Comparison of ENCODE assay signal across 14 cellular contexts in genomic region chr12:95481888-95482287, GRCh38. TPM values are rescaled to one million over a fixed set of nuclear protein-coding genes. Genes with fewer than 3 reads are reported as not detected.
DNase-seq lines count a peak whose midpoint lies in the region; ATAC-seq lines count a peak whose summit lies in the region.
"Had no signal": no experiment of that assay in that cellular context is flagged by ENCODE, and none has a peak within 500 bp of the region (broad histone marks: within the 10 kb centered on the region; RNA-seq: fewer than 3 reads in every experiment).

No MANE protein-coding gene starts in this region.

- H3K27me3 ChIP-seq in CD4-positive, CD25-positive, alpha-beta regulatory T cell (ENCODE audit: control insufficient read depth, insufficient read depth, low read length), result no peaks in the 10 kb centered on the region
- H3K27me3 ChIP-seq in neuronal stem cell (ENCODE audit: control insufficient read depth in 3 of 3, insufficient read depth in 3 of 3, low read depth in 1 of 3, low read length in 3 of 3), result no peaks in the 10 kb centered on the region
- H3K27me3 ChIP-seq: BLaER1 had no signal

- H3K27me3 Mint-ChIP-seq in activated CD8-positive, alpha-beta memory T cell treated with anti-CD3 and anti-CD28 coated beads, Interleukin-2, amount 10 ng/mL, durations not matched to agents 7 days and 5 days, result no peaks in the 10 kb centered on the region
- H3K27me3 Mint-ChIP-seq in CD4-positive, CD25-positive, alpha-beta regulatory T cell, result no peaks in the 10 kb centered on the region
- H3K27me3 Mint-ChIP-seq in activated T-helper 17 cell treated with anti-CD3 and anti-CD28 coated beads, Interleukin-2, amount 50 U/mL, for 72 hours, result no peaks in the 10 kb centered on the region

- no peak overlapping the region for H3K4ac ChIP-seq in neuronal stem cell (ENCODE audit: low read length)

- no peak overlapping the region for H3K18ac ChIP-seq in neuronal stem cell (ENCODE audit: low read length)

- H2BK5ac ChIP-seq in neuronal stem cell (ENCODE audit: low read length), result no peak overlapping the region

- no peak overlapping the region for H2BK15ac ChIP-seq in neuronal stem cell (ENCODE audit: low read length)

- H3K36me3 ChIP-seq in CD4-positive, CD25-positive, alpha-beta regulatory T cell (ENCODE audit: control insufficient read depth, insufficient read depth, low read length), result peaks cover 51% of the 10 kb centered on the region
- peaks cover 12 to 97% of the 10 kb centered on the region in 2 donors for H3K36me3 ChIP-seq in neuronal stem cell (replicated peaks in 1 of 2; ENCODE audit: control insufficient read depth in 2 of 2, insufficient read depth in 2 of 2, low read length in 2 of 2)

- no peak overlapping the region for H2AFZ ChIP-seq in neuronal stem cell (ENCODE audit: low read length)

- no peak for ATAC-seq in activated CD8-positive, alpha-beta memory T cell treated with anti-CD3 and anti-CD28 coated beads, Interleukin-2, amount 10 ng/mL, durations not matched to agents 7 days and 5 days
- no peak for ATAC-seq in CD4-positive, CD25-positive, alpha-beta regulatory T cell (ENCODE audit: low read depth in 2 of 2)
- ATAC-seq in activated T-helper 17 cell treated with anti-CD3 and anti-CD28 coated beads, Interleukin-2, amount 50 U/mL, for 72 hours (replicated peaks), result no peak

- H3K4me1 Mint-ChIP-seq in activated CD8-positive, alpha-beta memory T cell treated with anti-CD3 and anti-CD28 coated beads, Interleukin-2, amount 10 ng/mL, durations not matched to agents 7 days and 5 days, result peaks cover 48% of the 10 kb centered on the region
- peaks cover 26 to 57% (median 49%) of the 10 kb centered on the region in 4 donors for H3K4me1 Mint-ChIP-seq in CD4-positive, CD25-positive, alpha-beta regulatory T cell
- H3K4me1 Mint-ChIP-seq in activated T-helper 17 cell treated with anti-CD3 and anti-CD28 coated beads, Interleukin-2, amount 50 U/mL, for 72 hours, result peaks cover 45% of the 10 kb centered on the region

- H3K14ac ChIP-seq in neuronal stem cell (ENCODE audit: low read length), result no peak overlapping the region

- H3K4me3 ChIP-seq in CD4-positive, CD25-positive, alpha-beta regulatory T cell (ENCODE audit: low read depth, low read length), result no peak overlapping the region
- no peak overlapping the region for H3K4me3 ChIP-seq in neuronal stem cell (ENCODE audit: low read length in 2 of 2)
- H3K4me3 ChIP-seq: BLaER1 had no signal

- no peak overlapping the region for H2BK12ac ChIP-seq in neuronal stem cell (ENCODE audit: low read length)

- no peaks in the 10 kb centered on the region for H3K9me3 ChIP-seq in CD4-positive, CD25-positive, alpha-beta regulatory T cell (ENCODE audit: control insufficient read depth in 2 of 2, low read length in 2 of 2)
- no peaks in the 10 kb centered on the region for H3K9me3 ChIP-seq in neuronal stem cell (replicated peaks in 1 of 2; ENCODE audit: control insufficient read depth in 2 of 2, insufficient read depth in 1 of 2, low read depth in 1 of 2, low read length in 2 of 2)
- H3K9me3 ChIP-seq: BLaER1 had no signal

- no peak overlapping the region for H3K23ac ChIP-seq in neuronal stem cell (ENCODE audit: low read depth, low read length, poor library complexity)

- H2BK120ac ChIP-seq in neuronal stem cell (ENCODE audit: low read depth, low read length), result no peak overlapping the region

- peaks cover 54% of the 10 kb centered on the region for H3K36me3 Mint-ChIP-seq in activated CD8-positive, alpha-beta memory T cell treated with anti-CD3 and anti-CD28 coated beads, Interleukin-2, amount 10 ng/mL, durations not matched to agents 7 days and 5 days
- H3K36me3 Mint-ChIP-seq in CD4-positive, CD25-positive, alpha-beta regulatory T cell, result peaks cover 40% of the 10 kb centered on the region
- H3K36me3 Mint-ChIP-seq in activated T-helper 17 cell treated with anti-CD3 and anti-CD28 coated beads, Interleukin-2, amount 50 U/mL, for 72 hours (ENCODE audit: low read depth), result peaks cover 99% of the 10 kb centered on the region

- CTCF ChIA-PET in activated CD8-positive, alpha-beta memory T cell treated with anti-CD3 and anti-CD28 coated beads, Interleukin-2, amount 10 ng/mL, durations not matched to agents 7 days and 5 days (lab: Charles Lee), result no interaction called here

- H3K79me1 ChIP-seq in neuronal stem cell (ENCODE audit: low read depth, low read length), result peaks cover 2% of the 10 kb centered on the region

- H3K27ac Mint-ChIP-seq in activated CD8-positive, alpha-beta memory T cell treated with anti-CD3 and anti-CD28 coated beads, Interleukin-2, amount 10 ng/mL, durations not matched to agents 7 days and 5 days, result peak overlapping the region; percentile 28
- peak overlapping the region in 2 of 3 donors; percentile 41 to 76 for H3K27ac Mint-ChIP-seq in CD4-positive, CD25-positive, alpha-beta regulatory T cell
- H3K27ac Mint-ChIP-seq in activated T-helper 17 cell treated with anti-CD3 and anti-CD28 coated beads, Interleukin-2, amount 50 U/mL, for 72 hours, result peak overlapping the region; percentile 88

- H3K9me3 Mint-ChIP-seq in activated CD8-positive, alpha-beta memory T cell treated with anti-CD3 and anti-CD28 coated beads, Interleukin-2, amount 10 ng/mL, durations not matched to agents 7 days and 5 days (ENCODE audit: low read depth), result no peaks in the 10 kb centered on the region
- no peaks in the 10 kb centered on the region for H3K9me3 Mint-ChIP-seq in CD4-positive, CD25-positive, alpha-beta regulatory T cell
- H3K9me3 Mint-ChIP-seq in activated T-helper 17 cell treated with anti-CD3 and anti-CD28 coated beads, Interleukin-2, amount 50 U/mL, for 72 hours, result no peaks in the 10 kb centered on the region

- no peak overlapping the region for H3K27ac ChIP-seq in CD4-positive, CD25-positive, alpha-beta regulatory T cell (ENCODE audit: insufficient read depth, low read length, poor library complexity, severe bottlenecking)
- no peak overlapping the region for H3K27ac ChIP-seq in neuronal stem cell (replicated peaks; ENCODE audit: low read length)
- H3K27ac ChIP-seq: BLaER1 had no signal

- no peak overlapping the region for H3K9ac ChIP-seq in neuronal stem cell (ENCODE audit: low read depth, low read length, poor library complexity)
- H3K9ac ChIP-seq: BLaER1 had no signal

- H4K91ac ChIP-seq in neuronal stem cell (ENCODE audit: low read depth, low read length, poor library complexity), result no peak overlapping the region

- no peak overlapping the region for H3K4me2 ChIP-seq in neuronal stem cell (ENCODE audit: insufficient read depth, low read length, poor library complexity, severe bottlenecking)

- no peak overlapping the region for H3K4me3 Mint-ChIP-seq in activated CD8-positive, alpha-beta memory T cell treated with anti-CD3 and anti-CD28 coated beads, Interleukin-2, amount 10 ng/mL, durations not matched to agents 7 days and 5 days
- H3K4me3 Mint-ChIP-seq in CD4-positive, CD25-positive, alpha-beta regulatory T cell, result no peak overlapping the region
- H3K4me3 Mint-ChIP-seq in activated T-helper 17 cell treated with anti-CD3 and anti-CD28 coated beads, Interleukin-2, amount 50 U/mL, for 72 hours, result no peak overlapping the region

- WGBS in neuronal stem cell (ENCODE audit: extremely low coverage in 2 of 2, insufficient read length in 2 of 2, insufficient replicate concordance in 1 of 2), 2 donors, result no CpG with 5 or more reads among the region's 7 CpGs

- peak overlapping the region; percentile 86 for H4K8ac ChIP-seq in neuronal stem cell (ENCODE audit: low read depth, low read length)

- H3K4me1 ChIP-seq in CD4-positive, CD25-positive, alpha-beta regulatory T cell (ENCODE audit: control insufficient read depth, insufficient read depth, low read length, poor library complexity, severe bottlenecking), result peaks cover 27% of the 10 kb centered on the region
- H3K4me1 ChIP-seq in neuronal stem cell (ENCODE audit: control insufficient read depth in 2 of 2, insufficient read depth in 1 of 2, low read depth in 1 of 2, low read length in 2 of 2), result no peaks in the 10 kb centered on the region

- H2AK5ac ChIP-seq in neuronal stem cell (ENCODE audit: low read depth, low read length), result no peak overlapping the region

- DNase-seq in activated CD8-positive, alpha-beta memory T cell treated with anti-CD3 and anti-CD28 coated beads, Interleukin-2, amount 10 ng/mL, durations not matched to agents 7 days and 5 days, result no peak
- DNase-seq in activated CD8-positive, alpha-beta memory T cell treated with anti-CD3 and anti-CD28 coated beads, Interleukin-2, amount 50 U/mL, for 48 hours, result no peak
- DNase-seq in CD4-positive, CD25-positive, alpha-beta regulatory T cell, result no peak
- DNase-seq in neuronal stem cell (ENCODE audit: low spot score) (no peak), NCI-H524 (lab: John Stamatoyannopoulos, UW) (no peak), COR-L47 (lab: John Stamatoyannopoulos, UW) (no peak)
- DNase-seq: DMS79 treated with DMSO at 0.1 percent for 48 hours, NCI-H1105 treated with DMSO at 0.1 percent for 48 hours, NCI-H1694, NCI-H82, OCI-M1, Right ventricle myocardium superior had no signal

RNA-seq across cellular contexts. Expression of gene METAP2, which starts 7.9 kb away (rescaled TPM):
- total RNA-seq in activated CD8-positive, alpha-beta memory T cell treated with anti-CD3 and anti-CD28 coated beads, Interleukin-2, amount 10 ng/mL, durations not matched to agents 7 days and 5 days, result 10 to 100 TPM; 62.6 to 77.3 TPM
- total RNA-seq in CD4-positive, CD25-positive, alpha-beta regulatory T cell, result 55.7 TPM
- 10 to 100 TPM; 33.9 to 42.0 (median 36.9) TPM for polyA plus RNA-seq in CD4-positive, CD25-positive, alpha-beta regulatory T cell
- 10 to 100 TPM; 73.4 to 95.8 TPM for total RNA-seq in activated T-helper 17 cell treated with anti-CD3 and anti-CD28 coated beads, Interleukin-2, amount 50 U/mL, for 72 hours
- polyA plus RNA-seq in neuronal stem cell (2013, experiment 1 of 2), result 120 TPM
- 120 TPM for polyA plus RNA-seq in neuronal stem cell (2013, experiment 2 of 2)

Comparison
In these comparisons a context has a peak if more than half of its experiments do, and no peak if none do; other contexts are left out.
1. H3K27ac Mint-ChIP-seq: peak in every context shown above with its lines; median percentile 88 in activated T-helper 17 cell treated with anti-CD3 and anti-CD28 coated beads, Interleukin-2, amount 50 U/mL, for 72 hours; 58 in CD4-positive, CD25-positive, alpha-beta regulatory T cell; 28 in activated CD8-positive, alpha-beta memory T cell treated with anti-CD3 and anti-CD28 coated beads, Interleukin-2, amount 10 ng/mL, durations not matched to agents 7 days and 5 days.